ENCODE assay signal across 12 cellular contexts in genomic region chr17:65463242-65463641, GRCh38.
DNase-seq lines count a peak whose midpoint lies in the region; ATAC-seq and TF ChIP-seq lines count a peak whose summit lies in the region.
"Had no signal": no experiment of that assay in that cellular context is flagged by ENCODE, and none has a peak within 500 bp of the region (broad histone marks: within the 10 kb centered on the region; RNA-seq: fewer than 3 reads in every experiment).

No MANE protein-coding gene starts in this region.

- H3K9me3 ChIP-seq in body of pancreas: no peaks in the 10 kb centered on the region
- no peaks in the 10 kb centered on the region for H3K9me3 ChIP-seq in gastroesophageal sphincter
- no peaks in the 10 kb centered on the region for H3K9me3 ChIP-seq in uterus
- H3K9me3 ChIP-seq: Peyer's patch had no signal

- WGBS in body of pancreas, 2 donors: 68 to 73% methylated on average over 8 to 9 of the region's 9 CpGs
- WGBS in gastroesophageal sphincter (ENCODE audit: low coverage in 1 of 2), 2 donors: 15 to 30% methylated on average over 2 to 5 of the region's 9 CpGs

- no peak for TF ChIP-seq CTCF in body of pancreas (IDR thresholded peaks at IDR 0.05)
- no peak for TF ChIP-seq CTCF in gastroesophageal sphincter (IDR thresholded peaks at IDR 0.05)
- TF ChIP-seq CTCF in uterus (IDR thresholded peaks at IDR 0.05): no peak

- no peak for TF ChIP-seq POLR2A in body of pancreas (IDR thresholded peaks at IDR 0.05)
- TF ChIP-seq POLR2A in gastroesophageal sphincter (IDR thresholded peaks at IDR 0.05): no peak
- TF ChIP-seq POLR2A in uterus (IDR thresholded peaks at IDR 0.05): no peak

- ATAC-seq in body of pancreas (peak; percentile 52), gastroesophageal sphincter (peak; percentile 95), HG02798 (IDR thresholded peaks at IDR 0.05; ENCODE audit: poor library complexity, unreplicated experiment) (no peak), GM21825 (IDR thresholded peaks at IDR 0.05; ENCODE audit: unreplicated experiment) (no peak)
- ATAC-seq: CD8-positive, alpha-beta T cell had no signal

- DNase-seq in body of pancreas (peak in 3 of 4 donors; percentile 18 to 59 (median 21)), non-pigmented ciliary epithelial cell (ENCODE audit: low read depth) (peak; percentile 4), uterus (peak; percentile 58 to 63), ecto neural progenitor cell (ENCODE audit: low spot score) (no peak)
- DNase-seq: CD8-positive, alpha-beta T cell; NCI-H1105 treated with DMSO at 0.1 percent for 48 hours; NCI-H345; Peyer's patch; retina had no signal

- H3K4me3 ChIP-seq in body of pancreas: no peak overlapping the region
- no peak overlapping the region for H3K4me3 ChIP-seq in gastroesophageal sphincter
- no peak overlapping the region for H3K4me3 ChIP-seq in uterus
- H3K4me3 ChIP-seq: Peyer's patch had no signal

- H3K36me3 ChIP-seq in body of pancreas (replicated peaks in 1 of 2; ENCODE audit: insufficient read depth in 1 of 2, low read depth in 2 of 2) (no peaks in the 10 kb centered on the region), gastroesophageal sphincter (no peaks in the 10 kb centered on the region), uterus (no peaks in the 10 kb centered on the region)
- H3K36me3 ChIP-seq: Peyer's patch had no signal

- H3K4me1 ChIP-seq in body of pancreas (no peaks in the 10 kb centered on the region), gastroesophageal sphincter (peaks cover 0 to 31% (median 0%) of the 10 kb centered on the region in 3 donors), uterus (no peaks in the 10 kb centered on the region)
- H3K4me1 ChIP-seq: Peyer's patch had no signal

- H3K27ac ChIP-seq in body of pancreas (no peak overlapping the region), gastroesophageal sphincter (peak overlapping the region; percentile 48 to 85 (median 80)), uterus (no peak overlapping the region)
- H3K27ac ChIP-seq: Peyer's patch had no signal

- TF ChIP-seq EP300 in gastroesophageal sphincter (IDR thresholded peaks at IDR 0.05): peak; percentile 69

- intact Hi-C loops in body of pancreas (cut with DNase I): no loop called here
- intact Hi-C loops in uterus (cut with DNase I; ENCODE audit: low total_unique reads): no loop called here

- H3K27me3 ChIP-seq in body of pancreas (no peaks in the 10 kb centered on the region), gastroesophageal sphincter (no peaks in the 10 kb centered on the region), uterus (no peaks in the 10 kb centered on the region)
- H3K27me3 ChIP-seq: Peyer's patch had no signal

Comparison
In these comparisons a context has a peak if more than half of its experiments do, and no peak if none do; other contexts are left out.
1. ATAC-seq: peak in body of pancreas (single experiment) and gastroesophageal sphincter (single experiment); none in HG02798 (single experiment) and GM21825 (single experiment).
2. H3K27ac ChIP-seq: peak in gastroesophageal sphincter (4 of 4); none in body of pancreas (0 of 4) and uterus (0 of 2).